In the genomic region with DNA sequence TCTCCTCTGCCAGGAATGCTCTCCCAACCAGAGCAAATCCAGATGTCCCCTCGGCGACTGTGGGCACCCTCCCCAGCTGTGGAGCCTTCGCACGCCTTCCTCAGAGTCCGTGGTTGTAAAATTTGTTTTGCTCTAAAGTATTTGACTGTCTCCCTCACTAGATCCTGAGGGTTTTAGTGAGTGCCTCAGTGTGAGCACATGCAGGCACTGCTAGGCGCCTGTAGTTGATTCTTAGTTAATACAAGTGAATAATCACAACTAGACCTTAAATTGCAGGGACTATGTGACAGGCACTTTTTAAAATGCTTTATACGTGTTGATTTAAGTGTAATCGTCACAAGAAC, we compare ENCODE assay signal across 8 cellular contexts. TPM values are rescaled to one million over a fixed set of nuclear protein-coding genes. Genes with fewer than 3 reads are reported as not detected.
DNase-seq lines count a peak whose midpoint lies in the region; ATAC-seq and TF ChIP-seq lines count a peak whose summit lies in the region.

No MANE protein-coding gene starts in this region.

- peak overlapping the region; percentile 96 for H3K27ac Mint-ChIP-seq in activated T-helper 17 cell treated with anti-CD3 and anti-CD28 coated beads, Interleukin-2, amount 50 U/mL, for 72 hours

- TF ChIP-seq CTCF in left ventricle myocardium inferior (IDR thresholded peaks at IDR 0.05; ENCODE audit: borderline replicate concordance), result no peak

- H3K4me3 ChIP-seq in left ventricle myocardium inferior, result peak overlapping the region; percentile 96

- H3K36me3 ChIP-seq in left ventricle myocardium inferior, result no peaks in the 10 kb centered on the region

- peak overlapping the region; percentile 98 for H3K27ac ChIP-seq in left ventricle myocardium inferior (replicated peaks)
- H3K27ac ChIP-seq in substantia nigra (ENCODE audit: low read depth, low read length, poor library complexity, severe bottlenecking), result peak overlapping the region; percentile 99

- no peaks in the 10 kb centered on the region for H3K9me3 ChIP-seq in left ventricle myocardium inferior (replicated peaks)

- peaks cover 12% of the 10 kb centered on the region for H3K4me1 Mint-ChIP-seq in activated T-helper 17 cell treated with anti-CD3 and anti-CD28 coated beads, Interleukin-2, amount 50 U/mL, for 72 hours

- no peaks in the 10 kb centered on the region for H3K27me3 Mint-ChIP-seq in activated T-helper 17 cell treated with anti-CD3 and anti-CD28 coated beads, Interleukin-2, amount 50 U/mL, for 72 hours

- H3K36me3 Mint-ChIP-seq in activated T-helper 17 cell treated with anti-CD3 and anti-CD28 coated beads, Interleukin-2, amount 50 U/mL, for 72 hours (ENCODE audit: low read depth), result peaks cover 7% of the 10 kb centered on the region

- no peak for DNase-seq in left ventricle myocardium inferior
- DNase-seq in Right ventricle myocardium superior, result no peak
- peak; percentile 21 for DNase-seq in iris pigment epithelial cell (ENCODE audit: low read depth)
- DNase-seq in substantia nigra (lab: John Stamatoyannopoulos, UW), result no peak
- DNase-seq in NCI-H345 treated with DMSO at 0.1 percent for 48 hours (lab: John Stamatoyannopoulos, UW; ENCODE audit: unreplicated experiment), result no peak
- DNase-seq in NCI-H2107 treated with DMSO at 0.1 percent for 48 hours (lab: John Stamatoyannopoulos, UW; ENCODE audit: unreplicated experiment), result no peak

- no peaks in the 10 kb centered on the region for H3K9me3 Mint-ChIP-seq in activated T-helper 17 cell treated with anti-CD3 and anti-CD28 coated beads, Interleukin-2, amount 50 U/mL, for 72 hours

- intact Hi-C loops in left ventricle myocardium inferior (cut with micrococcal nuclease), result no loop called here
- intact Hi-C loops in Right ventricle myocardium superior (cut with DNase I), result no loop called here

- H3K4me3 Mint-ChIP-seq in activated T-helper 17 cell treated with anti-CD3 and anti-CD28 coated beads, Interleukin-2, amount 50 U/mL, for 72 hours, result no peak overlapping the region

- H3K27me3 ChIP-seq in left ventricle myocardium inferior (ENCODE audit: low read depth), result no peaks in the 10 kb centered on the region

- peaks cover 58% of the 10 kb centered on the region for H3K4me1 ChIP-seq in left ventricle myocardium inferior

- ATAC-seq in Right ventricle myocardium superior (ENCODE audit: poor library complexity) (no peak), HG02798 (IDR thresholded peaks at IDR 0.05; ENCODE audit: poor library complexity, unreplicated experiment) (no peak)
- ATAC-seq in activated T-helper 17 cell treated with anti-CD3 and anti-CD28 coated beads, Interleukin-2, amount 50 U/mL, for 72 hours (replicated peaks), result peak; percentile 19

RNA-seq across cellular contexts. Expression of a gene that starts 0.7 kb away (rescaled TPM):
- total RNA-seq in left ventricle myocardium inferior (162 TPM), Right ventricle myocardium superior (205 TPM)
- total RNA-seq in activated T-helper 17 cell treated with anti-CD3 and anti-CD28 coated beads, Interleukin-2, amount 50 U/mL, for 72 hours, result 100 to 1,000 TPM in 1 of 2 donors, 10 to 100 TPM in 1; 97.9 to 133 TPM

RNA-seq across cellular contexts. Expression of a gene that starts 18.8 kb away (rescaled TPM):
- total RNA-seq in left ventricle myocardium inferior (6.0 TPM), Right ventricle myocardium superior (5.7 TPM)
- 1 to 10 TPM; 5.3 to 8.3 TPM for total RNA-seq in activated T-helper 17 cell treated with anti-CD3 and anti-CD28 coated beads, Interleukin-2, amount 50 U/mL, for 72 hours

RNA-seq across cellular contexts. Expression of a gene that starts 32.1 kb away (rescaled TPM):
- total RNA-seq in left ventricle myocardium inferior (25.9 TPM), Right ventricle myocardium superior (27.8 TPM)
- total RNA-seq in activated T-helper 17 cell treated with anti-CD3 and anti-CD28 coated beads, Interleukin-2, amount 50 U/mL, for 72 hours, result 1 to 10 TPM; 1.8 to 2.1 TPM
